10 cellular contexts compared by ENCODE assay signal in the genomic region with DNA sequence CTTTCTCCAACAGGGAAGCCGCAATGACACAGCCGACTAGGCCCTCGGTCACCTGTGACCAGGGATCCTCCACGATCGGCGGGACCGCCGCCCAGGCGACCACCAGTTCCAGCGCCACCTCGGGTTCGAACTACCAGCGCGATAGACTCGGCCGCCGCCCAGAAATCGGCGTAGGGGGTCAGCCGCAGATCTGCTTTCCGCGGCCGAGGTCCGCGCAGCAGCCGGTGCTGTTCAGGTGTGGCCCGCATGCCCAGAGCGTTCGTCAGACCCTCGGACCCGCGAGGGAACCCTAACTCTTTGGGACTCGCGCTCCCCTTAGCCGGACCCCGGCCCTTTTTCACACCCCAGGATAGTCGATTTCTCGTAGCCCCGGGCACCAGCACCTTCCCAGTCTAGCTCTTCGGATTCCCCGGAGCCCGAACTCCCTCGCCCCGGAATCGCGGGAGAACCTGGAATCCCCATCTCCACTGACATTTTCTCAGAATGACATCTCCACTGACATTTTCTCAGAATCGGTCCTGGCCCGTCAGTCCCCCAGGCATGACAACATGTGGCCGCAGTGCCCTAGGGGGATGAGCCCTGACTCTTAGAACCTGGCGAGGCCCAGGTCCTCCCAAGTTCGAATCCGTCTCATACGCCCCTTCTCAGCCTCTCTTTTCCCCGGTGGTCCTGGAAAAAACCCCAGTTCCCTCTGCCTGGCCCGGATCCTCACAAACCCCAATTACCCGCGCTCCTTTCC. TPM values are rescaled to one million over a fixed set of nuclear protein-coding genes. Genes with fewer than 3 reads are reported as not detected.
A peak's percentile ranks its signal among the peaks of the same experiment; 100 is the strongest.
DNase-seq lines count a peak whose midpoint lies in the region; ATAC-seq, FAIRE-seq and TF ChIP-seq lines count a peak whose summit lies in the region.
"Had no signal": no experiment of that assay in that cellular context is flagged by ENCODE, and none has a peak within 500 bp of the region (broad histone marks: within the 10 kb centered on the region; RNA-seq: fewer than 3 reads in every experiment).

No MANE protein-coding gene starts in this region.

- peaks cover 14% of the 10 kb centered on the region for H3K9me3 Mint-ChIP-seq in neural progenitor cell

- no peak overlapping the region for H3K27ac Mint-ChIP-seq in neural progenitor cell

- POLR2A ChIA-PET in endothelial cell of umbilical vein (lab: Charles Lee), result no interaction called here

- no peak for TF ChIP-seq POLR2A in endothelial cell of umbilical vein (IDR thresholded peaks at IDR 0.05; ENCODE audit: low read depth, low read length)

- CTCF ChIA-PET in endothelial cell of umbilical vein (lab: Charles Lee), result no interaction called here

- FAIRE-seq in endothelial cell of umbilical vein (lab: Jason Lieb, UNC), result no peak

- no peak for ATAC-seq in HG03432 (IDR thresholded peaks at IDR 0.05; ENCODE audit: unreplicated experiment)
- ATAC-seq in HG02610 (IDR thresholded peaks at IDR 0.05; ENCODE audit: unreplicated experiment), result no peak

- H3K79me2 ChIP-seq in endothelial cell of umbilical vein (ENCODE audit: control insufficient read depth, insufficient read depth, low read length) (no peaks in the 10 kb centered on the region), neural progenitor cell (ENCODE audit: low read depth) (no peaks in the 10 kb centered on the region)

- H3K9me3 ChIP-seq in BE2C (no peaks in the 10 kb centered on the region), MG63 (no peaks in the 10 kb centered on the region), endothelial cell of umbilical vein (replicated peaks; ENCODE audit: control insufficient read depth, insufficient read depth, low read length) (no peaks in the 10 kb centered on the region), neural progenitor cell (ENCODE audit: low read depth) (no peaks in the 10 kb centered on the region)

- peak overlapping the region; percentile 99 for H2AFZ ChIP-seq in endothelial cell of umbilical vein (ENCODE audit: low read depth, low read length)
- no peak overlapping the region for H2AFZ ChIP-seq in neural progenitor cell (replicated peaks)

- BruUV-seq in endothelial cell of umbilical vein (replicated peaks; lab: Mats Ljungman, UMichigan), result no TSS peak

- DNase-seq in BE2C (no peak), MG63 (no peak), endothelial cell of umbilical vein (ENCODE audit: low read depth, low spot score) (no peak), neural progenitor cell (ENCODE audit: low spot score) (no peak), GM03348 (ENCODE audit: low spot score) (no peak), hippocampal formation (lab: John Stamatoyannopoulos, UW) (no peak)
- DNase-seq: effector CD4-positive, alpha-beta T cell had no signal

- H3K4me3 Mint-ChIP-seq in neural progenitor cell, result peak overlapping the region; percentile 90

- H3K27ac ChIP-seq in endothelial cell of umbilical vein (ENCODE audit: insufficient read depth, low read depth, low read length) (no peak overlapping the region), neural progenitor cell (no peak overlapping the region)

- no peaks in the 10 kb centered on the region for H3K36me3 ChIP-seq in BE2C
- no peaks in the 10 kb centered on the region for H3K36me3 ChIP-seq in MG63
- no peaks in the 10 kb centered on the region for H3K36me3 ChIP-seq in endothelial cell of umbilical vein (ENCODE audit: control insufficient read depth in 2 of 2, extremely low read depth in 1 of 2, insufficient read depth in 2 of 2, low read length in 2 of 2)
- H3K36me3 ChIP-seq in neural progenitor cell, result no peaks in the 10 kb centered on the region

- dilution Hi-C loops in endothelial cell of umbilical vein (cut with MboI; ENCODE audit: extremely low pct_ligation_motif_present, low sequenced_read_pairs), result no loop called here

- no peak for TF ChIP-seq CTCF in BE2C (IDR thresholded peaks at IDR 0.05; ENCODE audit: low read depth, low read length)
- no peak for TF ChIP-seq CTCF in endothelial cell of umbilical vein (IDR thresholded peaks at IDR 0.05; ENCODE audit: extremely low read depth in 1 of 2, insufficient read depth in 1 of 2, low read depth in 1 of 2, low read length in 2 of 2)
- TF ChIP-seq CTCF in neural progenitor cell (IDR thresholded peaks at IDR 0.05), result no peak

- H3K4me2 ChIP-seq in endothelial cell of umbilical vein (ENCODE audit: insufficient read depth, low read length) (peak overlapping the region; percentile 86), neural progenitor cell (no peak overlapping the region)

- H4K20me1 ChIP-seq in endothelial cell of umbilical vein (replicated peaks; ENCODE audit: control insufficient read depth, extremely low read depth, insufficient read depth, low read length), result no peaks in the 10 kb centered on the region
- no peaks in the 10 kb centered on the region for H4K20me1 ChIP-seq in neural progenitor cell (ENCODE audit: low read depth)

- peaks cover 9% of the 10 kb centered on the region for H3K4me1 Mint-ChIP-seq in neural progenitor cell

- no peaks in the 10 kb centered on the region for H3F3A ChIP-seq in neural progenitor cell (ENCODE audit: low read depth)

- H3K27me3 Mint-ChIP-seq in neural progenitor cell (ENCODE audit: insufficient read depth, low read depth), result peaks cover 2% of the 10 kb centered on the region

- H3K27me3 ChIP-seq in BE2C, result peaks cover 25% of the 10 kb centered on the region
- no peaks in the 10 kb centered on the region for H3K27me3 ChIP-seq in MG63
- H3K27me3 ChIP-seq in endothelial cell of umbilical vein (ENCODE audit: control insufficient read depth in 2 of 2, insufficient read depth in 2 of 2, low read length in 2 of 2), result peaks cover 7% of the 10 kb centered on the region in 2 experiments
- H3K27me3 ChIP-seq in neural progenitor cell, result no peaks in the 10 kb centered on the region

- intact Hi-C loops in endothelial cell of umbilical vein (cut with micrococcal nuclease), result loop anchor here (1.0 to 5.0 kb wide), 2 partner anchors 72 to 159 kb away; a partner anchor contains a TSS

- peaks cover 5% of the 10 kb centered on the region for H3K36me3 Mint-ChIP-seq in neural progenitor cell

- H3K9ac ChIP-seq in endothelial cell of umbilical vein (replicated peaks; ENCODE audit: extremely low read depth, insufficient read depth, low read length), result no peak overlapping the region
- no peak overlapping the region for H3K9ac ChIP-seq in neural progenitor cell

- H3K4me3 ChIP-seq in BE2C (ENCODE audit: low read depth, low read length) (peak overlapping the region; percentile 28), MG63 (peak overlapping the region; percentile 49), endothelial cell of umbilical vein (replicated peaks in 1 of 3; ENCODE audit: insufficient read depth in 1 of 3, low read depth in 1 of 3, low read length in 3 of 3) (peak overlapping the region; percentile 41 to 63 (median 47)), neural progenitor cell (no peak overlapping the region)

- no peaks in the 10 kb centered on the region for H3K4me1 ChIP-seq in BE2C
- peaks cover 13% of the 10 kb centered on the region for H3K4me1 ChIP-seq in endothelial cell of umbilical vein (ENCODE audit: control insufficient read depth, extremely low read depth, insufficient read depth, low read length)
- no peaks in the 10 kb centered on the region for H3K4me1 ChIP-seq in neural progenitor cell

- H3K9me1 ChIP-seq in endothelial cell of umbilical vein (replicated peaks; ENCODE audit: control insufficient read depth, extremely low read depth, insufficient read depth, low read length), result no peaks in the 10 kb centered on the region

RNA-seq across cellular contexts. Expression of a gene that starts 0.4 kb away (rescaled TPM):
- not detected for polyA plus RNA-seq in BE2C (2012; ENCODE audit: insufficient read depth, insufficient read length, low read depth)
- total RNA-seq in MG63 (2014; rRNA removed; shearing (Covaris generic); ENCODE audit: low replicate concordance), result not detected in 2 replicates
- total RNA-seq in endothelial cell of umbilical vein, result not detected in 2 replicates
- not detected in 2 replicates for polyA plus RNA-seq in endothelial cell of umbilical vein
- not detected in 2 replicates for polyA plus RNA-seq in endothelial cell of umbilical vein (2011; cell fraction: cytosol; rRNA removed)
- not detected in 2 replicates for polyA plus RNA-seq in endothelial cell of umbilical vein (2011; cell fraction: nucleus; rRNA removed)
- polyA plus RNA-seq in endothelial cell of umbilical vein (2012), result not detected in 2 replicates
- polyA minus RNA-seq in endothelial cell of umbilical vein, result not detected in 2 replicates
- polyA minus RNA-seq in endothelial cell of umbilical vein (2011; cell fraction: cytosol; rRNA and poly(A)+ RNA removed), result not detected
- not detected in 2 replicates for polyA minus RNA-seq in endothelial cell of umbilical vein (2011; cell fraction: nucleus; rRNA and poly(A)+ RNA removed)
- total RNA-seq in neural progenitor cell (ENCODE audit: low replicate concordance), result not detected in 2 replicates
- total RNA-seq: RPMI7951 had no signal

RNA-seq across cellular contexts. Expression of a gene that starts 19.5 kb away (rescaled TPM):
- polyA plus RNA-seq in BE2C (2012; ENCODE audit: insufficient read depth, insufficient read length, low read depth), result not detected
- not detected in 2 replicates for total RNA-seq in MG63 (2014; rRNA removed; shearing (Covaris generic); ENCODE audit: low replicate concordance)
- not detected in 2 replicates for total RNA-seq in endothelial cell of umbilical vein
- not detected in 2 replicates for polyA plus RNA-seq in endothelial cell of umbilical vein
- not detected in 2 replicates for polyA plus RNA-seq in endothelial cell of umbilical vein (2011; cell fraction: cytosol; rRNA removed)
- not detected in 2 replicates for polyA plus RNA-seq in endothelial cell of umbilical vein (2011; cell fraction: nucleus; rRNA removed)
- 0.05 and 0.08 TPM in 2 replicates for polyA plus RNA-seq in endothelial cell of umbilical vein (2012)
- not detected in 2 replicates for polyA minus RNA-seq in endothelial cell of umbilical vein
- not detected for polyA minus RNA-seq in endothelial cell of umbilical vein (2011; cell fraction: cytosol; rRNA and poly(A)+ RNA removed)
- polyA minus RNA-seq in endothelial cell of umbilical vein (2011; cell fraction: nucleus; rRNA and poly(A)+ RNA removed), result not detected in 2 replicates
- total RNA-seq in neural progenitor cell (ENCODE audit: low replicate concordance), result 0.06 and 0.17 TPM in 2 replicates
- total RNA-seq: RPMI7951 had no signal

RNA-seq across cellular contexts. Expression of a gene that starts 59.5 kb away (rescaled TPM):
- polyA plus RNA-seq in BE2C (2012; ENCODE audit: insufficient read depth, insufficient read length, low read depth), result 27.4 TPM
- total RNA-seq in MG63 (2014; rRNA removed; shearing (Covaris generic); ENCODE audit: low replicate concordance), result 27.2 and 36.2 TPM in 2 replicates
- 3.7 and 7.6 TPM in 2 replicates for total RNA-seq in endothelial cell of umbilical vein
- polyA plus RNA-seq in endothelial cell of umbilical vein, result 2.9 and 4.4 TPM in 2 replicates
- 6.4 and 6.7 TPM in 2 replicates for polyA plus RNA-seq in endothelial cell of umbilical vein (2011; cell fraction: cytosol; rRNA removed)
- polyA plus RNA-seq in endothelial cell of umbilical vein (2011; cell fraction: nucleus; rRNA removed), result 4.7 and 5.3 TPM in 2 replicates
- 6.7 and 6.8 TPM in 2 replicates for polyA plus RNA-seq in endothelial cell of umbilical vein (2012)
- 6.0 and 10.9 TPM in 2 replicates for polyA minus RNA-seq in endothelial cell of umbilical vein
- polyA minus RNA-seq in endothelial cell of umbilical vein (2011; cell fraction: cytosol; rRNA and poly(A)+ RNA removed), result 15.1 TPM
- polyA minus RNA-seq in endothelial cell of umbilical vein (2011; cell fraction: nucleus; rRNA and poly(A)+ RNA removed), result 2.3 and 3.0 TPM in 2 replicates
- total RNA-seq in neural progenitor cell (ENCODE audit: low replicate concordance), result 15.1 and 20.5 TPM in 2 replicates
